17 cellular contexts compared by ENCODE assay signal in the genomic region with DNA sequence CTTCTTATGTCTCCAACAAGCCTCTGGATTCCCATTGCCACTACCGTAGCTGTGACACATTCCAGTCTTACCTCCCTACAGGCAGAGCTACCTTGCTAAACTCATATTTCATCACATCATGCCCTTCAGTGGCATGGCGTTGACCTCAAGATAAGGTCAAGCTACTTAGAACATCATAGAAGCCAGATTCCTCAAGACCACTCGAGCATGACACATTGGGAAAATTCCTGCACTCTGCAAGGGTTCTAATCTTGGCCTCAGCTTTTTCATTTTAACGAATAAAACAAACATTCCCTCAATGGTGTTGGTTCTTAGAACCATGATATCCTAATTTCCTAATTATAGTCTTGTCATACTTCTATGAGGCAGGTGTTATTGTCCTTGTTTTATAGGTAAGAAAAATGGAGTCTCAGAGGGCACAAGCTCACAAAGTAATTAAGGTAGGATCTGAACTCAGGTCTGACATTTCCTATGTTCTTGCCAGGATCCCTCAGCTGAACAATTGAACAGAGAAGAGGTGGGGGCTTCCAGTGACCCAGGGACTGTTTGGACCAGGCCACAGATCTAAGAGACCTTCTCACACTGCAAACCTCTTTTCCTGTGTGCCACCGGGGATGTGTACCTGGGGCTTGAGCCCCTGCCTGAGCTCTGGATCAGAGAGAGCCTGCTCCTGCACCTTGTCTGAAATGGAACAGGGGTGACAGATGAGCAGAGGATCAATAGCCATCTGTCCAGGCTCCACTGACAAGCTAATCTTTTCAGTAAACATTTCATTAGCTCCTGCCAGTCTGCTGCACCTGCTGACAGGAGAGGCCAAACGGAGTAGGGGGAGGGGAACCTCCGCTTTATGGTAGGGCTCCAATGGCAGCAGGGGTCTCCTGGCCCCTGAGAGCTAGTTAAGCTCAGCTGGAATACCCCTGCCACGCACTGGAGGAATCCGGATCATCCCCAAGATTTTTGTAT. TPM values are rescaled to one million over a fixed set of nuclear protein-coding genes. Genes with fewer than 3 reads are reported as not detected.
DNase-seq lines count a peak whose midpoint lies in the region; ATAC-seq and TF ChIP-seq lines count a peak whose summit lies in the region.
"Had no signal": no experiment of that assay in that cellular context is flagged by ENCODE, and none has a peak within 500 bp of the region (broad histone marks: within the 10 kb centered on the region; RNA-seq: fewer than 3 reads in every experiment).

No MANE protein-coding gene starts in this region.

- no peak overlapping the region for H2AK5ac ChIP-seq in H9 (ENCODE audit: insufficient read length, low read length)

- no peak overlapping the region for H2BK5ac ChIP-seq in H9 (ENCODE audit: insufficient read length, low read length)

- no peak overlapping the region for H2BK120ac ChIP-seq in H9 (ENCODE audit: low read depth, low read length, poor library complexity, severe bottlenecking)

- no peak overlapping the region for H2BK15ac ChIP-seq in H9 (ENCODE audit: low read depth, low read length)

- no peak overlapping the region for H4K8ac ChIP-seq in H9 (replicated peaks; ENCODE audit: insufficient read length, low read depth, low read length)

- H3K27me3 Mint-ChIP-seq in H9 (ENCODE audit: low read depth) (no peaks in the 10 kb centered on the region; the same call in 1 of the 2 replicates), endodermal cell (ENCODE audit: insufficient read depth) (peaks cover 2% of the 10 kb centered on the region)
- H3K27me3 Mint-ChIP-seq: activated B cell treated with CpG ODN at 0.5 μM for 24 hours, IgD-negative memory B cell had no signal

- H3K27ac ChIP-seq in H9 (ENCODE audit: insufficient read length, low read depth, low read length), result no peak overlapping the region
- no peak overlapping the region for H3K27ac ChIP-seq in endodermal cell (ENCODE audit: low read depth, low read length)
- H3K27ac ChIP-seq in foreskin keratinocyte, result no peak overlapping the region
- no peak overlapping the region for H3K27ac ChIP-seq in caudate nucleus (ENCODE audit: low read depth, low read length)
- H3K27ac ChIP-seq: left ventricle myocardium inferior, ovary had no signal

- peak overlapping the region; percentile 29 for H3K4me3 ChIP-seq in endodermal cell (ENCODE audit: low read length)
- H3K4me3 ChIP-seq: left ventricle myocardium inferior, ovary had no signal

- no peak overlapping the region for H3K9ac ChIP-seq in H9 (ENCODE audit: extremely low read depth, insufficient read length, low read length)
- H3K9ac ChIP-seq in endodermal cell (ENCODE audit: extremely low read depth, low read length, poor library complexity, severe bottlenecking), result no peak overlapping the region
- H3K9ac ChIP-seq: SK-N-SH had no signal

- no peaks in the 10 kb centered on the region for H3K79me1 ChIP-seq in H9 (ENCODE audit: insufficient read depth, low read depth, low read length, poor library complexity, severe bottlenecking)

- no peak overlapping the region for H3K4me2 ChIP-seq in H9 (ENCODE audit: insufficient read depth, insufficient read length, low read length)
- H3K4me2 ChIP-seq: SK-N-SH had no signal

- peaks cover 4% of the 10 kb centered on the region for H3K4me1 ChIP-seq in H9 (ENCODE audit: insufficient read depth, low read length)
- H3K4me1 ChIP-seq in endodermal cell (ENCODE audit: control insufficient read depth, insufficient read depth, low read length), result peaks cover 45% of the 10 kb centered on the region
- no peaks in the 10 kb centered on the region for H3K4me1 ChIP-seq in foreskin keratinocyte
- H3K4me1 ChIP-seq: left ventricle myocardium inferior had no signal

- no peak overlapping the region for H3K4ac ChIP-seq in H9 (ENCODE audit: low read depth, low read length)

- DNase-seq in ACHN (peak; percentile 33), H9 (no peak), NCI-H345 treated with DMSO at 0.1 percent for 48 hours (lab: John Stamatoyannopoulos, UW; ENCODE audit: unreplicated experiment) (peak; percentile 75), endodermal cell (peak; percentile 61), NCI-H1048 (lab: John Stamatoyannopoulos, UW) (no peak), foreskin keratinocyte (no peak), caudate nucleus (lab: John Stamatoyannopoulos, UW) (no peak)
- DNase-seq: activated B cell treated with CpG ODN at 0.5 μM for 24 hours; activated T-cell treated with anti-CD3 and anti-CD28 coated beads, Interleukin-2, amount 50 U/mL, for 48 hours; anterior cingulate cortex; EL; left ventricle myocardium inferior; NK-92 treated with Interleukin-12 subunit alpha and Interleukin-12 subunit beta, amount 100 ng/mL, for 24 hours; ovary; SK-N-SH had no signal

- H3K36me3 ChIP-seq in endodermal cell (ENCODE audit: control insufficient read depth, insufficient read depth, low read length), result no peaks in the 10 kb centered on the region
- H3K36me3 ChIP-seq: left ventricle myocardium inferior, ovary had no signal

- no CpG with 5 or more reads among the region's 9 CpGs for WGBS in H9 (ENCODE audit: extremely low coverage, insufficient read length, low lambda C conversion rate)
- 63 to 78% methylated on average over 6 to 9 of the region's 9 CpGs for WGBS in endodermal cell (ENCODE audit: insufficient coverage in 1 of 2, insufficient read length in 1 of 2), 2 experiments

- H3K36me3 Mint-ChIP-seq in H9 (ENCODE audit: insufficient read depth in 1 of 3, low read depth in 3 of 3), result no peaks in the 10 kb centered on the region
- H3K36me3 Mint-ChIP-seq in endodermal cell (ENCODE audit: low read depth), result no peaks in the 10 kb centered on the region
- H3K36me3 Mint-ChIP-seq: IgD-negative memory B cell had no signal

- no peak overlapping the region for H3T11ph ChIP-seq in H9 (ENCODE audit: low read length)

- H2AFZ ChIP-seq in H9 (ENCODE audit: low read length), result no peak overlapping the region

- no peak overlapping the region for H3K56ac ChIP-seq in H9 (ENCODE audit: insufficient read length, low read depth, low read length)

- no peak overlapping the region for H2BK12ac ChIP-seq in H9 (ENCODE audit: insufficient read length, low read depth, low read length)

- H2BK20ac ChIP-seq in H9 (ENCODE audit: low read depth, low read length, poor library complexity, severe bottlenecking), result no peak overlapping the region

- H4K20me1 ChIP-seq in H9 (ENCODE audit: control insufficient read depth, insufficient read depth, insufficient read length), result no peaks in the 10 kb centered on the region

- H3K14ac ChIP-seq in H9 (ENCODE audit: insufficient read depth, low read length), result no peak overlapping the region

- no peak overlapping the region for H4K5ac ChIP-seq in H9 (ENCODE audit: insufficient read length, low read depth, low read length)

- peak overlapping the region in 2 of 3 experiments; percentile 26 to 27; a peak in 3 of 7 replicates for H3K27ac Mint-ChIP-seq in H9
- no peak overlapping the region for H3K27ac Mint-ChIP-seq in endodermal cell

- in situ Hi-C loops in ACHN (cut with HindIII; ENCODE audit: low pct_ligation_motif_present, low pct_unique_long_range_greater_than_20kb, low sequenced_read_pairs), result no loop called here

- H3K23ac ChIP-seq in H9 (ENCODE audit: insufficient read length, low read depth, low read length), result no peak overlapping the region

- H3K9me3 ChIP-seq in H9 (ENCODE audit: control insufficient read depth, low read depth, low read length), result no peaks in the 10 kb centered on the region
- no peaks in the 10 kb centered on the region for H3K9me3 ChIP-seq in endodermal cell (ENCODE audit: control insufficient read depth, low read length)
- H3K9me3 ChIP-seq: left ventricle myocardium inferior, ovary, SK-N-SH had no signal

- TF ChIP-seq CTCF in H9 (conservative IDR thresholded peaks at IDR 0.05) (no peak), endodermal cell (conservative IDR thresholded peaks at IDR 0.05) (no peak), foreskin keratinocyte (conservative IDR thresholded peaks at IDR 0.05) (no peak)

- no peak overlapping the region for H3K18ac ChIP-seq in H9 (ENCODE audit: insufficient read length, low read depth, low read length)

- H3K4me3 Mint-ChIP-seq in H9, result peak overlapping the region in 1 of 2 experiments; percentile 15; a peak in 1 of 5 replicates
- no peak overlapping the region for H3K4me3 Mint-ChIP-seq in endodermal cell
- H3K4me3 Mint-ChIP-seq: activated B cell treated with CpG ODN at 0.5 μM for 24 hours, IgD-negative memory B cell had no signal

- no peaks in the 10 kb centered on the region for H3K23me2 ChIP-seq in H9 (ENCODE audit: insufficient read length, low read depth, low read length, poor library complexity, severe bottlenecking)

- no peaks in the 10 kb centered on the region for H3K27me3 ChIP-seq in H9 (ENCODE audit: insufficient read depth, low read length)
- no peaks in the 10 kb centered on the region for H3K27me3 ChIP-seq in endodermal cell (ENCODE audit: control insufficient read depth, insufficient read depth, low read length, poor library complexity, severe bottlenecking)
- H3K27me3 ChIP-seq in foreskin keratinocyte, result peaks cover 20% of the 10 kb centered on the region
- H3K27me3 ChIP-seq: ovary had no signal

- peaks cover 0 to 2% of the 10 kb centered on the region in 2 experiments; a peak in 1 of 5 replicates for H3K9me3 Mint-ChIP-seq in H9
- H3K9me3 Mint-ChIP-seq in endodermal cell, result no peaks in the 10 kb centered on the region
- H3K9me3 Mint-ChIP-seq: activated B cell treated with CpG ODN at 0.5 μM for 24 hours, IgD-negative memory B cell had no signal

- H3K79me2 ChIP-seq in H9 (ENCODE audit: insufficient read depth, low read length), result no peaks in the 10 kb centered on the region

- peaks cover 69 to 79% of the 10 kb centered on the region in 2 experiments for H3K4me1 Mint-ChIP-seq in H9
- H3K4me1 Mint-ChIP-seq in endodermal cell, result peaks cover 59% of the 10 kb centered on the region

- H4K91ac ChIP-seq in H9 (ENCODE audit: insufficient read length, low read depth, low read length), result no peak overlapping the region

- no peak for ATAC-seq in HG03432 (IDR thresholded peaks at IDR 0.05; ENCODE audit: unreplicated experiment)
- no peak for ATAC-seq in foreskin keratinocyte

RNA-seq across cellular contexts. Expression of gene ALG2, which starts 49.3 kb away (rescaled TPM):
- total RNA-seq in H9 (2021) (30.1 and 32.8 TPM in 2 replicates), endodermal cell (10 to 100 TPM; 27.6 to 28.8 TPM), foreskin keratinocyte (30.0 and 32.1 TPM in 2 replicates)
- polyA plus RNA-seq in endodermal cell (2013, experiment 1 of 2), result 24.1 TPM
- 21.5 TPM for polyA plus RNA-seq in endodermal cell (2013, experiment 2 of 2)
- polyA plus RNA-seq in foreskin keratinocyte, result 21.8 and 23.9 TPM in 2 replicates

RNA-seq across cellular contexts. Expression of gene SEC61B, which starts 49.7 kb away (rescaled TPM):
- total RNA-seq in H9 (2021), result 142 and 147 TPM in 2 replicates
- 100 to 1,000 TPM; 153 to 187 TPM for total RNA-seq in endodermal cell
- polyA plus RNA-seq in endodermal cell (2013, experiment 1 of 2), result 189 TPM
- 214 TPM for polyA plus RNA-seq in endodermal cell (2013, experiment 2 of 2)
- 220 and 254 TPM in 2 replicates for total RNA-seq in foreskin keratinocyte
- 340 and 400 TPM in 2 replicates for polyA plus RNA-seq in foreskin keratinocyte

Comparison
In these comparisons a context has a peak if more than half of its experiments do, and no peak if none do; other contexts are left out.
1. DNase-seq: peak in ACHN (single experiment), NCI-H345 treated with DMSO at 0.1 percent for 48 hours (single experiment) and endodermal cell (single experiment); none in H9 (single experiment), NCI-H1048 (single experiment), foreskin keratinocyte (0 of 2) and caudate nucleus (0 of 61).